In the genomic region with DNA sequence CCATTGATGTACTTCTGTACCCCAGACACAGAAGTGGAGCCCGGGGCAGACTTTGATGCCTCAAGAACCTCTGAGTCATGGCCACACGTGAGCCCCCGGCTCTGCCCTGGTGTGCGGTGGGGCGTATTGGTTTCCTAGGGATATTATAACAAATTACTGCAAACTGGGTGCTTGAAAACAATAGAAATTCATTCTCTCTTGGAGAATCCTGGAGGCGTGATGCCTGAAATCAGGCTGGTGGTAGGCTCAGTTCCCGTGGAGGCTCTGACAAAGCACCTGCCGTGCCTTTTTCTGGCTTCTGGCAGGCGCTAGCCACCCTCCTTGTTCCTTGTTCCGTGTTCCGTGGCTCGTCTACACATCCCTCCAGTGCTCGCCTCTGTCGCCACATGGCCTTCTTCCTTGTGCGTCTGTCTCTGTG, we compare ENCODE assay signal across 9 cellular contexts. TPM values are rescaled to one million over a fixed set of nuclear protein-coding genes. Genes with fewer than 3 reads are reported as not detected.
DNase-seq lines count a peak whose midpoint lies in the region; ATAC-seq and TF ChIP-seq lines count a peak whose summit lies in the region.
"Had no signal": no experiment of that assay in that cellular context is flagged by ENCODE, and none has a peak within 500 bp of the region (broad histone marks: within the 10 kb centered on the region; RNA-seq: fewer than 3 reads in every experiment).

No MANE protein-coding gene starts in this region.

- H3K27ac ChIP-seq in body of pancreas (peak overlapping the region in 3 of 4 donors; percentile 78 to 80 (median 80)), liver (ENCODE audit: low read depth in 1 of 2, low read length in 2 of 2) (peak overlapping the region; percentile 95 to 98), subcutaneous abdominal adipose tissue (ENCODE audit: low read depth, low read length) (peak overlapping the region; percentile 86)

- ATAC-seq in body of pancreas = no peak
- ATAC-seq: activated T-cell treated with anti-CD3 and anti-CD28 coated beads, Interleukin-2, amount 50 U/mL, for 4 hours had no signal

- DNase-seq in Kasumi-1 (lab: John Stamatoyannopoulos, UW) (peak; percentile 37 to 42), body of pancreas (peak in 1 of 4 donors; percentile 57), DMS153 (lab: John Stamatoyannopoulos, UW) (no peak), NCI-H1105 (lab: John Stamatoyannopoulos, UW) (no peak), NCI-H524 treated with DMSO at 0.1 percent for 48 hours (lab: John Stamatoyannopoulos, UW) (no peak)
- DNase-seq: activated T-cell treated with anti-CD3 and anti-CD28 coated beads, Interleukin-2, amount 50 U/mL, for 4 hours; NCI-H1436 treated with DMSO at 0.1 percent for 48 hours had no signal

- H3K4me3 ChIP-seq in body of pancreas (no peak overlapping the region), liver (ENCODE audit: low read depth in 1 of 3, low read length in 3 of 3) (no peak overlapping the region), subcutaneous abdominal adipose tissue (ENCODE audit: low read depth in 1 of 5, low read length in 5 of 5) (peak overlapping the region in 1 of 5 donors; percentile 17)

- H3K9me3 ChIP-seq in body of pancreas (no peaks in the 10 kb centered on the region), liver (ENCODE audit: control insufficient read depth in 4 of 4, low read length in 3 of 4) (no peaks in the 10 kb centered on the region), subcutaneous abdominal adipose tissue (ENCODE audit: control insufficient read depth in 5 of 5, low read length in 5 of 5) (no peaks in the 10 kb centered on the region)

- WGBS in body of pancreas, 2 donors = 76 to 85% methylated on average over 13 to 15 of the region's 15 CpGs
- WGBS in liver = 74% methylated on average over 15 of the region's 15 CpGs

- H3K36me3 ChIP-seq in body of pancreas (replicated peaks in 1 of 2; ENCODE audit: insufficient read depth in 1 of 2, low read depth in 2 of 2) (no peaks in the 10 kb centered on the region), liver (ENCODE audit: control insufficient read depth in 4 of 4, insufficient read depth in 3 of 4, low read depth in 1 of 4, low read length in 3 of 4) (no peaks in the 10 kb centered on the region), subcutaneous abdominal adipose tissue (ENCODE audit: control insufficient read depth in 5 of 5, insufficient read depth in 5 of 5, low read length in 5 of 5) (peaks cover 0 to 6% (median 0%) of the 10 kb centered on the region in 5 donors)

- no peak for TF ChIP-seq RAD21 in liver (IDR thresholded peaks at IDR 0.05)

- H3K9ac ChIP-seq in liver (ENCODE audit: low read depth in 1 of 2, low read length in 2 of 2) (peak overlapping the region; percentile 77 to 84), subcutaneous abdominal adipose tissue (ENCODE audit: low read length in 5 of 5) (peak overlapping the region; percentile 68 to 78 (median 73))

- no peak for TF ChIP-seq POLR2A in body of pancreas (IDR thresholded peaks at IDR 0.05)

- intact Hi-C loops in body of pancreas (cut with DNase I) = no loop called here

- TF ChIP-seq CTCF in body of pancreas (IDR thresholded peaks at IDR 0.05) = no peak
- no peak for TF ChIP-seq CTCF in liver (IDR thresholded peaks at IDR 0.05; ENCODE audit: low read depth, low read length, missing input control)

- H3K4me1 ChIP-seq in body of pancreas (peaks cover 64% of the 10 kb centered on the region), liver (ENCODE audit: control insufficient read depth in 4 of 4, insufficient read depth in 4 of 4, low read length in 3 of 4) (peaks cover 49 to 81% (median 68%) of the 10 kb centered on the region in 4 donors), subcutaneous abdominal adipose tissue (ENCODE audit: control insufficient read depth in 5 of 5, insufficient read depth in 5 of 5, low read length in 5 of 5) (peaks cover 23 to 97% (median 88%) of the 10 kb centered on the region in 5 donors)

- H3K27me3 ChIP-seq in body of pancreas = no peaks in the 10 kb centered on the region
- H3K27me3 ChIP-seq in liver (ENCODE audit: control insufficient read depth in 4 of 4, insufficient read depth in 4 of 4, low read length in 3 of 4) = no peaks in the 10 kb centered on the region
- no peaks in the 10 kb centered on the region for H3K27me3 ChIP-seq in subcutaneous abdominal adipose tissue (ENCODE audit: control insufficient read depth in 5 of 5, insufficient read depth in 4 of 5, low read length in 5 of 5)

TF ChIP-seq in liver, 16 proteins besides CTCF, POLR2A, EP300 and RAD21:
- TF ChIP-seq FOXA2 (IDR thresholded peaks at IDR 0.05) = no peak

RNA-seq across cellular contexts. Expression of a gene that starts 24.2 kb away (rescaled TPM):
- total RNA-seq in body of pancreas (10 to 100 TPM; 15.5 to 23.6 TPM), liver (10 to 100 TPM; 36.4 to 48.5 TPM)
- 10 to 100 TPM; 32.5 to 49.7 TPM for polyA plus RNA-seq in liver

Comparison
In these comparisons a context has a peak if more than half of its experiments do, and no peak if none do; other contexts are left out.
1. DNase-seq: peak in Kasumi-1 (2 of 2); none in DMS153 (single experiment), NCI-H1105 (single experiment) and NCI-H524 treated with DMSO at 0.1 percent for 48 hours (single experiment).
2. Peak in every context shown above with its lines, with median percentiles within 50 percentile points of each other: H3K27ac ChIP-seq.